ENCODE assay signal across 10 cellular contexts in the genomic region with DNA sequence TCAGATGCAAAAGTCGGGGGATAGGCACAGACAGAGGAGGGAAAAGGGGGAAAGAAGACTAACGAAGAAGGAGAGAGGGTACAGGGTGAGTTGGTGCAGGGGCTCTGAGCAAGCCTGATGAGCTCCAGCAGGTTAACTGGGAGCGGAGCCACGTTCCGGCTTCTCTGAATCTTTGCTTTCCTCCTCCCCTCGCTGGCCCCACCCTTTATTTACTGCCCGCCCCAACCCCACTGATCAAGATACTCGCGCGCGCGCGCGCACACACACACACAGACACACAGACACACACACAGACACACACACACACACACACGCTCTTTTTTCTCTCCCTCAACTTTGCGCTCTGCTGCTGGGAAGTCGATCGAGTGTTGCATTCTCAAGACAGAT. TPM values are rescaled to one million over a fixed set of nuclear protein-coding genes. Genes with fewer than 3 reads are reported as not detected.
DNase-seq lines count a peak whose midpoint lies in the region; ATAC-seq and TF ChIP-seq lines count a peak whose summit lies in the region.
"Had no signal": no experiment of that assay in that cellular context is flagged by ENCODE, and none has a peak within 500 bp of the region (broad histone marks: within the 10 kb centered on the region; RNA-seq: fewer than 3 reads in every experiment).

GRIK1 (minus strand) TSS at position 138 of the 387 bp plus-strand sequence.

- H3K4me1 Mint-ChIP-seq in osteocyte (ENCODE audit: unreplicated experiment), result peaks cover 14% of the 10 kb centered on the region
- H3K4me1 Mint-ChIP-seq in activated CD8-positive, alpha-beta memory T cell treated with anti-CD3 and anti-CD28 coated beads, Interleukin-2, amount 10 ng/mL, durations not matched to agents 7 days and 5 days, result no peaks in the 10 kb centered on the region

- DNase-seq in SHP77 (lab: John Stamatoyannopoulos, UW) (peak; percentile 51 to 54), fibroblast of pulmonary artery (ENCODE audit: low read depth) (no peak), osteocyte (ENCODE audit: extremely low spot score, unreplicated experiment) (no peak), T-helper 1 cell (no peak)
- no peak for DNase-seq in activated CD8-positive, alpha-beta memory T cell treated with anti-CD3 and anti-CD28 coated beads, Interleukin-2, amount 10 ng/mL, durations not matched to agents 7 days and 5 days
- DNase-seq: stimulated activated CD4-positive, alpha-beta T cell treated with anti-CD3 and anti-CD28 coated beads, Interleukin-1b, Interleukin-23, amount 100 ng/mL, for 48 hours had no signal

- no peak within 1 kb of the TSS for H3K27ac Mint-ChIP-seq in osteocyte (ENCODE audit: unreplicated experiment)
- no peak within 1 kb of the TSS for H3K27ac Mint-ChIP-seq in activated CD8-positive, alpha-beta memory T cell treated with anti-CD3 and anti-CD28 coated beads, Interleukin-2, amount 10 ng/mL, durations not matched to agents 7 days and 5 days

- no peaks in the 10 kb centered on the region for H3K9me3 Mint-ChIP-seq in osteocyte (ENCODE audit: unreplicated experiment)
- peaks cover 2% of the 10 kb centered on the region for H3K9me3 Mint-ChIP-seq in activated CD8-positive, alpha-beta memory T cell treated with anti-CD3 and anti-CD28 coated beads, Interleukin-2, amount 10 ng/mL, durations not matched to agents 7 days and 5 days (ENCODE audit: low read depth)

- H3K36me3 ChIP-seq in HEK293 (ENCODE audit: control insufficient read depth in 2 of 2, insufficient read depth in 1 of 2, low read length in 2 of 2), result no peaks in the 10 kb centered on the region

- H3K36me3 Mint-ChIP-seq in osteocyte (ENCODE audit: unreplicated experiment), result no peaks in the 10 kb centered on the region
- H3K36me3 Mint-ChIP-seq in activated CD8-positive, alpha-beta memory T cell treated with anti-CD3 and anti-CD28 coated beads, Interleukin-2, amount 10 ng/mL, durations not matched to agents 7 days and 5 days, result peaks cover 3% of the 10 kb centered on the region
- H3K36me3 Mint-ChIP-seq: IgD-negative memory B cell had no signal

- H3K4me3 ChIP-seq in HEK293 (ENCODE audit: low read depth, low read length) (peak within 1 kb of the TSS; percentile 30), fibroblast of pulmonary artery (replicated peaks; ENCODE audit: low read depth, low read length) (peak within 1 kb of the TSS; percentile 2)

- H3K27me3 Mint-ChIP-seq in osteocyte (ENCODE audit: unreplicated experiment), result peaks cover 91% of the 10 kb centered on the region
- peaks cover 27% of the 10 kb centered on the region for H3K27me3 Mint-ChIP-seq in activated CD8-positive, alpha-beta memory T cell treated with anti-CD3 and anti-CD28 coated beads, Interleukin-2, amount 10 ng/mL, durations not matched to agents 7 days and 5 days

- CTCF ChIA-PET in HEK293 (lab: Yijun Ruan, JAX), result interaction anchor here (0.7 kb wide), 1 partner anchor 439 kb away, joined by 4 read pairs; no protein-coding TSS in a partner anchor
- CTCF ChIA-PET in activated CD8-positive, alpha-beta memory T cell treated with anti-CD3 and anti-CD28 coated beads, Interleukin-2, amount 10 ng/mL, durations not matched to agents 7 days and 5 days (lab: Charles Lee), result no interaction called here

- ATAC-seq in HG03097 (IDR thresholded peaks at IDR 0.05; ENCODE audit: low FRiP score, unreplicated experiment) (no peak), GM21367 (IDR thresholded peaks at IDR 0.05; ENCODE audit: unreplicated experiment) (no peak)
- ATAC-seq in activated CD8-positive, alpha-beta memory T cell treated with anti-CD3 and anti-CD28 coated beads, Interleukin-2, amount 10 ng/mL, durations not matched to agents 7 days and 5 days, result no peak

- no peaks in the 10 kb centered on the region for H3K4me1 ChIP-seq in HEK293 (ENCODE audit: control insufficient read depth, insufficient read depth, low read length)

- H3K4me3 Mint-ChIP-seq in osteocyte (ENCODE audit: unreplicated experiment), result peak within 1 kb of the TSS; percentile 77
- H3K4me3 Mint-ChIP-seq in activated CD8-positive, alpha-beta memory T cell treated with anti-CD3 and anti-CD28 coated beads, Interleukin-2, amount 10 ng/mL, durations not matched to agents 7 days and 5 days, result no peak within 1 kb of the TSS
- H3K4me3 Mint-ChIP-seq: IgD-negative memory B cell had no signal

- POLR2A ChIA-PET in HEK293 (lab: Yijun Ruan, JAX), result no interaction called here

- no peak within 1 kb of the TSS for H3K27ac ChIP-seq in HEK293 (ENCODE audit: extremely low read depth, low read depth, low read length)

- H3K9me3 ChIP-seq in HEK293 (ENCODE audit: control insufficient read depth, insufficient read depth, low read depth, low read length), result no peaks in the 10 kb centered on the region

- TF ChIP-seq CTCF in HEK293 (tag by site-specific recombination; IDR thresholded peaks at IDR 0.05) (no peak), fibroblast of pulmonary artery (IDR thresholded peaks at IDR 0.05; ENCODE audit: low read length, missing control alignments) (no peak), osteocyte (IDR thresholded peaks at IDR 0.05) (no peak)

TF ChIP-seq in HEK293, 187 proteins besides CTCF, POLR2A, EP300 and RAD21:
- peak; percentile 56 for TF ChIP-seq ZBTB17 (tag by site-specific recombination; IDR thresholded peaks at IDR 0.05)
- TF ChIP-seq ZNF670 (tag by site-specific recombination; IDR thresholded peaks at IDR 0.05; ENCODE audit: low read depth), result no peak
- no peak for TF ChIP-seq ZNF626 (tag by site-specific recombination; IDR thresholded peaks at IDR 0.05)
- peak; percentile 49; the same call in 1 of the 2 replicates for TF ChIP-seq ZSCAN4 (tag by site-specific recombination; IDR thresholded peaks at IDR 0.05)
- TF ChIP-seq SP3 (tag by site-specific recombination; IDR thresholded peaks at IDR 0.05), result peak; percentile 46
- TF ChIP-seq ZNF785 (tag by site-specific recombination; IDR thresholded peaks at IDR 0.05), result no peak
TF ChIP-seq in HEK293: peak in this region for 3.

RNA-seq across cellular contexts. Expression of gene GRIK1, which starts in this region (rescaled TPM):
- total RNA-seq in osteocyte, result 0.13 TPM in 1 of 2 replicates, not detected in the other
- total RNA-seq in activated CD8-positive, alpha-beta memory T cell treated with anti-CD3 and anti-CD28 coated beads, Interleukin-2, amount 10 ng/mL, durations not matched to agents 7 days and 5 days, result not detected

Comparison
In these comparisons a context has a peak if more than half of its experiments do, and no peak if none do; other contexts are left out.
1. DNase-seq: peak in SHP77 (2 of 2); none in fibroblast of pulmonary artery (single experiment), osteocyte (single experiment), T-helper 1 cell (0 of 5) and activated CD8-positive, alpha-beta memory T cell treated with anti-CD3 and anti-CD28 coated beads, Interleukin-2, amount 10 ng/mL, durations not matched to agents 7 days and 5 days (single experiment).